ENCODE assay signal across 1 cellular context in the genomic region with DNA sequence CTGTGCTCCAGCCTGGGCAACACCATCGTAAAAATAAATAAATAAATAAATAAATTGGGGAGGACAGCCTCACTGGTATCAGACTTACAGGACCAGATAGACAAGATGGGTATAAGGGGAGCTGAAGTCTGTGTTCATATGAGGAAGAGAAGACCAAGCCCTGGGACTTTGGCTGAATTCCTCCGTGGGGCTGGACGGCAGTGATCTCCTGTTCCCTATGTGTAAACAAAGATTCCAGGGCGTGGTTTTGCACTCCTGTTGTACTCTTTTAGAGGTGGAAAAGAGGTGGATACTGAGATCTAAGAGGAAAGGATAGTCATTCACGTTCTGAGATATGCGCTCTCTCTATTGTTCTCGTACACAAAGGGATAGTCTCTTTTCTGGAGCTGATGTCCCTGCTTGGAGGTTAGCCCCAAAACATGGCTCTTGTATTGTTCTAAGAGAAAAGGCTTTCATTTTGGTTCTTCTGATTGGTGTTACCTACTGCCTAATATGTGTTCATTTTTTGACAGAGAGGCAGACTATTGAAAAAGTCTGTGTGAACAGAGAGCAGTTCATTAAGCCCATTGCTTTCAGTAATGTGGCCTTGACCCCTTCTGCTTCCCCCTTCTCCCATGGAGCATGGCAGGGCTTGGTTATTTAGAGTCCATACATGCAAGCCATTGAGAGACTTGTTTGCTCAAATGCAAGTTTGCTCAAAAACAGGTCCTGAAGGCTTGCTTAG.
A peak's percentile ranks its signal among the peaks of the same experiment; 100 is the strongest.
TF ChIP-seq lines count a peak whose summit lies in the region.

No MANE protein-coding gene starts in this region.

TF ChIP-seq in HepG2, 621 proteins besides CTCF, POLR2A, EP300 and RAD21 (continued from another document and continues in another):
- no peak for TF ChIP-seq FUBP1 (CRISPR knock-in tag; IDR thresholded peaks at IDR 0.05; ENCODE audit: borderline replicate concordance)
- TF ChIP-seq, protein P1, sequence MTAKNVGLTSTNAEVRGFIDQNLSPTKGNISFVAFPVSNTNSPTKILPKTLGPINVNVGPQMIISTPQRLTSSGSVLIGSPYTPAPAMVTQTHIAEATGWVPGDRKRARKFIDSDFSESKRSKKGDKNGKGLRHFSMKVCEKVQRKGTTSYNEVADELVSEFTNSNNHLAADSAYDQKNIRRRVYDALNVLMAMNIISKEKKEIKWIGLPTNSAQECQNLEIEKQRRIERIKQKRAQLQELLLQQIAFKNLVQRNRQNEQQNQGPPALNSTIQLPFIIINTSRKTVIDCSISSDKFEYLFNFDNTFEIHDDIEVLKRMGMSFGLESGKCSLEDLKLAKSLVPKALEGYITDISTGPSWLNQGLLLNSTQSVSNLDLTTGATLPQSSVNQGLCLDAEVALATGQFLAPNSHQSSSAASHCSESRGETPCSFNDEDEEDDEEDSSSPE (CRISPR knock-in tag; IDR thresholded peaks at IDR 0.05), result no peak
- 0 out of 2 replicates have a peak, but pooled peaks have one; percentile 40 for TF ChIP-seq ZNF143 (CRISPR knock-in tag; IDR thresholded peaks at IDR 0.05)
- TF ChIP-seq, protein P2, sequence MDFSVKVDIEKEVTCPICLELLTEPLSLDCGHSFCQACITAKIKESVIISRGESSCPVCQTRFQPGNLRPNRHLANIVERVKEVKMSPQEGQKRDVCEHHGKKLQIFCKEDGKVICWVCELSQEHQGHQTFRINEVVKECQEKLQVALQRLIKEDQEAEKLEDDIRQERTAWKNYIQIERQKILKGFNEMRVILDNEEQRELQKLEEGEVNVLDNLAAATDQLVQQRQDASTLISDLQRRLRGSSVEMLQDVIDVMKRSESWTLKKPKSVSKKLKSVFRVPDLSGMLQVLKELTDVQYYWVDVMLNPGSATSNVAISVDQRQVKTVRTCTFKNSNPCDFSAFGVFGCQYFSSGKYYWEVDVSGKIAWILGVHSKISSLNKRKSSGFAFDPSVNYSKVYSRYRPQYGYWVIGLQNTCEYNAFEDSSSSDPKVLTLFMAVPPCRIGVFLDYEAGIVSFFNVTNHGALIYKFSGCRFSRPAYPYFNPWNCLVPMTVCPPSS (IDR thresholded peaks at IDR 0.05), result no peak
- no peak for TF ChIP-seq ZNF501 (CRISPR knock-in tag; IDR thresholded peaks at IDR 0.05)
- no peak for TF ChIP-seq RERE (CRISPR knock-in tag; IDR thresholded peaks at IDR 0.05; ENCODE audit: low read depth)
- no peak for TF ChIP-seq ZC3H13 (CRISPR knock-in tag; IDR thresholded peaks at IDR 0.05)
- no peak for TF ChIP-seq SMYD3 (CRISPR knock-in tag; IDR thresholded peaks at IDR 0.05)
- TF ChIP-seq, protein P3, sequence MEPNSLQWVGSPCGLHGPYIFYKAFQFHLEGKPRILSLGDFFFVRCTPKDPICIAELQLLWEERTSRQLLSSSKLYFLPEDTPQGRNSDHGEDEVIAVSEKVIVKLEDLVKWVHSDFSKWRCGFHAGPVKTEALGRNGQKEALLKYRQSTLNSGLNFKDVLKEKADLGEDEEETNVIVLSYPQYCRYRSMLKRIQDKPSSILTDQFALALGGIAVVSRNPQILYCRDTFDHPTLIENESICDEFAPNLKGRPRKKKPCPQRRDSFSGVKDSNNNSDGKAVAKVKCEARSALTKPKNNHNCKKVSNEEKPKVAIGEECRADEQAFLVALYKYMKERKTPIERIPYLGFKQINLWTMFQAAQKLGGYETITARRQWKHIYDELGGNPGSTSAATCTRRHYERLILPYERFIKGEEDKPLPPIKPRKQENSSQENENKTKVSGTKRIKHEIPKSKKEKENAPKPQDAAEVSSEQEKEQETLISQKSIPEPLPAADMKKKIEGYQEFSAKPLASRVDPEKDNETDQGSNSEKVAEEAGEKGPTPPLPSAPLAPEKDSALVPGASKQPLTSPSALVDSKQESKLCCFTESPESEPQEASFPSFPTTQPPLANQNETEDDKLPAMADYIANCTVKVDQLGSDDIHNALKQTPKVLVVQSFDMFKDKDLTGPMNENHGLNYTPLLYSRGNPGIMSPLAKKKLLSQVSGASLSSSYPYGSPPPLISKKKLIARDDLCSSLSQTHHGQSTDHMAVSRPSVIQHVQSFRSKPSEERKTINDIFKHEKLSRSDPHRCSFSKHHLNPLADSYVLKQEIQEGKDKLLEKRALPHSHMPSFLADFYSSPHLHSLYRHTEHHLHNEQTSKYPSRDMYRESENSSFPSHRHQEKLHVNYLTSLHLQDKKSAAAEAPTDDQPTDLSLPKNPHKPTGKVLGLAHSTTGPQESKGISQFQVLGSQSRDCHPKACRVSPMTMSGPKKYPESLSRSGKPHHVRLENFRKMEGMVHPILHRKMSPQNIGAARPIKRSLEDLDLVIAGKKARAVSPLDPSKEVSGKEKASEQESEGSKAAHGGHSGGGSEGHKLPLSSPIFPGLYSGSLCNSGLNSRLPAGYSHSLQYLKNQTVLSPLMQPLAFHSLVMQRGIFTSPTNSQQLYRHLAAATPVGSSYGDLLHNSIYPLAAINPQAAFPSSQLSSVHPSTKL (CRISPR knock-in tag; IDR thresholded peaks at IDR 0.05), result peak; percentile 51
- no peak for TF ChIP-seq GMEB2 (CRISPR knock-in tag; IDR thresholded peaks at IDR 0.05; ENCODE audit: low read depth)
- TF ChIP-seq FIP1L1 (IDR thresholded peaks at IDR 0.05; ENCODE audit: borderline replicate concordance, insufficient read depth, low read depth, low read length), result no peak
- TF ChIP-seq ZNF430 (CRISPR knock-in tag; IDR thresholded peaks at IDR 0.05), result 0 out of 2 replicates have a peak, but pooled peaks have one; percentile 23
- TF ChIP-seq FOXK2 (IDR thresholded peaks at IDR 0.05), result 0 out of 2 replicates have a peak, but pooled peaks have one; percentile 12
- TF ChIP-seq JUND (CRISPR knock-in tag; IDR thresholded peaks at IDR 0.05), result no peak
- TF ChIP-seq, protein P4, sequence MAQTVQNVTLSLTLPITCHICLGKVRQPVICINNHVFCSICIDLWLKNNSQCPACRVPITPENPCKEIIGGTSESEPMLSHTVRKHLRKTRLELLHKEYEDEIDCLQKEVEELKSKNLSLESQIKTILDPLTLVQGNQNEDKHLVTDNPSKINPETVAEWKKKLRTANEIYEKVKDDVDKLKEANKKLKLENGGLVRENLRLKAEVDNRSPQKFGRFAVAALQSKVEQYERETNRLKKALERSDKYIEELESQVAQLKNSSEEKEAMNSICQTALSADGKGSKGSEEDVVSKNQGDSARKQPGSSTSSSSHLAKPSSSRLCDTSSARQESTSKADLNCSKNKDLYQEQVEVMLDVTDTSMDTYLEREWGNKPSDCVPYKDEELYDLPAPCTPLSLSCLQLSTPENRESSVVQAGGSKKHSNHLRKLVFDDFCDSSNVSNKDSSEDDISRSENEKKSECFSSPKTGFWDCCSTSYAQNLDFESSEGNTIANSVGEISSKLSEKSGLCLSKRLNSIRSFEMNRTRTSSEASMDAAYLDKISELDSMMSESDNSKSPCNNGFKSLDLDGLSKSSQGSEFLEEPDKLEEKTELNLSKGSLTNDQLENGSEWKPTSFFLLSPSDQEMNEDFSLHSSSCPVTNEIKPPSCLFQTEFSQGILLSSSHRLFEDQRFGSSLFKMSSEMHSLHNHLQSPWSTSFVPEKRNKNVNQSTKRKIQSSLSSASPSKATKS (CRISPR knock-in tag; IDR thresholded peaks at IDR 0.05), result no peak
- no peak for TF ChIP-seq ZFP41 (CRISPR knock-in tag; IDR thresholded peaks at IDR 0.05; ENCODE audit: borderline replicate concordance)
- TF ChIP-seq KAT7 (CRISPR knock-in tag; IDR thresholded peaks at IDR 0.05; ENCODE audit: borderline replicate concordance), result no peak
- TF ChIP-seq ZNF18 (CRISPR knock-in tag; IDR thresholded peaks at IDR 0.05; ENCODE audit: insufficient replicate concordance), result no peak
- no peak for TF ChIP-seq ZNF432 (CRISPR knock-in tag; IDR thresholded peaks at IDR 0.05; ENCODE audit: borderline replicate concordance)
- no peak for TF ChIP-seq ZNF446 (CRISPR knock-in tag; IDR thresholded peaks at IDR 0.05)
- TF ChIP-seq CCDC6 (CRISPR knock-in tag; IDR thresholded peaks at IDR 0.05), result no peak
- peak; percentile 38; the same call in 1 of the 2 replicates for TF ChIP-seq PHF21A (CRISPR knock-in tag; IDR thresholded peaks at IDR 0.05)
- no peak for TF ChIP-seq PREB (CRISPR knock-in tag; IDR thresholded peaks at IDR 0.05)
- TF ChIP-seq ZNF788 (CRISPR knock-in tag; IDR thresholded peaks at IDR 0.05; ENCODE audit: borderline replicate concordance), result no peak; the same call in 1 of the 2 replicates
- peak; percentile 74 for TF ChIP-seq RARA (CRISPR knock-in tag; IDR thresholded peaks at IDR 0.05)
- TF ChIP-seq ZFP36L1 (CRISPR knock-in tag; IDR thresholded peaks at IDR 0.05), result no peak
- TF ChIP-seq GMEB1 (CRISPR knock-in tag; IDR thresholded peaks at IDR 0.05; ENCODE audit: borderline replicate concordance), result no peak
